In genomic region chr20:32364554-32365208, GRCh38 we compare ENCODE assay signal across 16 cellular contexts. TPM values are rescaled to one million over a fixed set of nuclear protein-coding genes. Genes with fewer than 3 reads are reported as not detected.
DNase-seq lines count a peak whose midpoint lies in the region; ATAC-seq and TF ChIP-seq lines count a peak whose summit lies in the region.
"Had no signal": no experiment of that assay in that cellular context is flagged by ENCODE, and none has a peak within 500 bp of the region (broad histone marks: within the 10 kb centered on the region; RNA-seq: fewer than 3 reads in every experiment).

No MANE protein-coding gene starts in this region.

- no peak overlapping the region for H3K4me3 ChIP-seq in trophoblast cell (ENCODE audit: low read depth, low read length)
- no peak overlapping the region for H3K4me3 ChIP-seq in esophagus squamous epithelium
- H3K4me3 ChIP-seq: GM23338, lung, SK-N-MC, upper lobe of left lung had no signal

- no peak overlapping the region for H2BK12ac ChIP-seq in trophoblast cell (ENCODE audit: low read length)

- H3K9me3 ChIP-seq in trophoblast cell (ENCODE audit: insufficient read depth, low read depth, low read length) (no peaks in the 10 kb centered on the region), esophagus squamous epithelium (no peaks in the 10 kb centered on the region)
- H3K9me3 ChIP-seq: upper lobe of left lung had no signal

- no peaks in the 10 kb centered on the region for H3K27me3 ChIP-seq in trophoblast cell (ENCODE audit: insufficient read depth, low read length)
- no peaks in the 10 kb centered on the region for H3K27me3 ChIP-seq in esophagus squamous epithelium
- H3K27me3 ChIP-seq: upper lobe of left lung had no signal

- no peak overlapping the region for H2AK5ac ChIP-seq in trophoblast cell (ENCODE audit: low read length)

- no peaks in the 10 kb centered on the region for H3K9me3 Mint-ChIP-seq in activated CD8-positive, alpha-beta memory T cell treated with anti-CD3 and anti-CD28 coated beads, Interleukin-2, amount 10 ng/mL, durations not matched to agents 7 days and 5 days (ENCODE audit: low read depth)
- no peaks in the 10 kb centered on the region for H3K9me3 Mint-ChIP-seq in activated CD4-positive, alpha-beta memory T cell treated with anti-CD3 and anti-CD28 coated beads, Interleukin-2, amount 10 ng/mL, durations not matched to agents 7 days and 5 days
- H3K9me3 Mint-ChIP-seq: GM23338 had no signal

- H2BK120ac ChIP-seq in trophoblast cell (ENCODE audit: insufficient read depth, low read length, poor library complexity) = no peak overlapping the region

- no peak for DNase-seq in activated CD8-positive, alpha-beta memory T cell treated with anti-CD3 and anti-CD28 coated beads, Interleukin-2, amount 10 ng/mL, durations not matched to agents 7 days and 5 days
- DNase-seq in activated CD8-positive, alpha-beta memory T cell treated with anti-CD3 and anti-CD28 coated beads for 24 hours = no peak
- no peak for DNase-seq in HEK293T (ENCODE audit: extremely low spot score)
- no peak for DNase-seq in activated CD4-positive, alpha-beta memory T cell treated with anti-CD3 and anti-CD28 coated beads, Interleukin-2, amount 10 ng/mL, durations not matched to agents 7 days and 5 days
- DNase-seq in trophoblast cell = no peak
- no peak for DNase-seq in inferior parietal cortex (ENCODE audit: extremely low spot score)
- no peak for DNase-seq in esophagus squamous epithelium (lab: John Stamatoyannopoulos, UW)
- DNase-seq in GM10248 (ENCODE audit: extremely low spot score) = no peak
- DNase-seq: amygdala; right cardiac atrium; stimulated activated CD4-positive, alpha-beta T cell treated with anti-CD3 and anti-CD28 coated beads, Interleukin-2, amount 100 ng/mL, for 24 hours; upper lobe of left lung had no signal

- H3K4me1 ChIP-seq in trophoblast cell (ENCODE audit: control insufficient read depth in 1 of 2, insufficient read depth in 2 of 2, low read length in 2 of 2) = peaks cover 0 to 2% of the 10 kb centered on the region in 2 experiments
- peaks cover 7 to 96% (median 47%) of the 10 kb centered on the region in 3 donors for H3K4me1 ChIP-seq in esophagus squamous epithelium

- no peak overlapping the region for H4K8ac ChIP-seq in trophoblast cell (ENCODE audit: low read depth, low read length)

- H3K23ac ChIP-seq in trophoblast cell (ENCODE audit: low read length) = no peak overlapping the region

- H3K27ac Mint-ChIP-seq in activated CD8-positive, alpha-beta memory T cell treated with anti-CD3 and anti-CD28 coated beads, Interleukin-2, amount 10 ng/mL, durations not matched to agents 7 days and 5 days = peak overlapping the region; percentile 1
- H3K27ac Mint-ChIP-seq in activated CD4-positive, alpha-beta memory T cell treated with anti-CD3 and anti-CD28 coated beads, Interleukin-2, amount 10 ng/mL, durations not matched to agents 7 days and 5 days = peak overlapping the region; percentile 9
- H3K27ac Mint-ChIP-seq: GM23338 had no signal

- no peaks in the 10 kb centered on the region for H3K27me3 Mint-ChIP-seq in activated CD8-positive, alpha-beta memory T cell treated with anti-CD3 and anti-CD28 coated beads, Interleukin-2, amount 10 ng/mL, durations not matched to agents 7 days and 5 days
- H3K27me3 Mint-ChIP-seq in activated CD4-positive, alpha-beta memory T cell treated with anti-CD3 and anti-CD28 coated beads, Interleukin-2, amount 10 ng/mL, durations not matched to agents 7 days and 5 days = no peaks in the 10 kb centered on the region

- H2BK5ac ChIP-seq in trophoblast cell (ENCODE audit: low read depth, low read length, poor library complexity) = no peak overlapping the region

- no peak overlapping the region for H3K9ac ChIP-seq in trophoblast cell (ENCODE audit: low read length)

- H3K4me1 Mint-ChIP-seq in activated CD8-positive, alpha-beta memory T cell treated with anti-CD3 and anti-CD28 coated beads, Interleukin-2, amount 10 ng/mL, durations not matched to agents 7 days and 5 days = peaks cover 81% of the 10 kb centered on the region
- peaks cover 85% of the 10 kb centered on the region for H3K4me1 Mint-ChIP-seq in activated CD4-positive, alpha-beta memory T cell treated with anti-CD3 and anti-CD28 coated beads, Interleukin-2, amount 10 ng/mL, durations not matched to agents 7 days and 5 days

- peaks cover 34% of the 10 kb centered on the region for H3K36me3 Mint-ChIP-seq in activated CD8-positive, alpha-beta memory T cell treated with anti-CD3 and anti-CD28 coated beads, Interleukin-2, amount 10 ng/mL, durations not matched to agents 7 days and 5 days
- peaks cover 46% of the 10 kb centered on the region for H3K36me3 Mint-ChIP-seq in activated CD4-positive, alpha-beta memory T cell treated with anti-CD3 and anti-CD28 coated beads, Interleukin-2, amount 10 ng/mL, durations not matched to agents 7 days and 5 days (ENCODE audit: low read depth)

- CTCF ChIA-PET in activated CD8-positive, alpha-beta memory T cell treated with anti-CD3 and anti-CD28 coated beads, Interleukin-2, amount 10 ng/mL, durations not matched to agents 7 days and 5 days (lab: Charles Lee) = interaction anchor here (0.7 to 1.0 kb wide), 3 partner anchors 27 to 121 kb away, joined by 3 to 4 read pairs (median 4); no protein-coding TSS in a partner anchor
- CTCF ChIA-PET in HEK293T (lab: Yijun Ruan, JAX) (interaction anchor here (0.5 kb wide), 1 partner anchor 90 kb away, joined by 3 read pairs; no protein-coding TSS in a partner anchor), GM10248 (lab: Yijun Ruan, JAX) (interaction anchor here (0.9 to 1.6 kb wide), 6 partner anchors 10 to 75 kb away, joined by 3 to 4 read pairs (median 3); no protein-coding TSS in a partner anchor)
- CTCF ChIA-PET in activated CD4-positive, alpha-beta memory T cell treated with anti-CD3 and anti-CD28 coated beads, Interleukin-2, amount 10 ng/mL, durations not matched to agents 7 days and 5 days (lab: Charles Lee) = interaction anchor here (1.2 kb wide), 1 partner anchor 288 kb away, joined by 3 read pairs; no protein-coding TSS in a partner anchor

- no peak overlapping the region for H4K91ac ChIP-seq in trophoblast cell (ENCODE audit: low read depth, low read length)

- no peak overlapping the region for H2AFZ ChIP-seq in trophoblast cell (ENCODE audit: insufficient read depth, low read length, poor library complexity)
- H2AFZ ChIP-seq: GM23338 had no signal

- no peak overlapping the region for H3K4me3 Mint-ChIP-seq in activated CD8-positive, alpha-beta memory T cell treated with anti-CD3 and anti-CD28 coated beads, Interleukin-2, amount 10 ng/mL, durations not matched to agents 7 days and 5 days
- H3K4me3 Mint-ChIP-seq in activated CD4-positive, alpha-beta memory T cell treated with anti-CD3 and anti-CD28 coated beads, Interleukin-2, amount 10 ng/mL, durations not matched to agents 7 days and 5 days = no peak overlapping the region
- H3K4me3 Mint-ChIP-seq: GM23338 had no signal

- H3K79me1 ChIP-seq in trophoblast cell (ENCODE audit: low read length) = no peaks in the 10 kb centered on the region

- TF ChIP-seq CTCF in esophagus squamous epithelium (IDR thresholded peaks at IDR 0.05) (no peak), GM10248 (IDR thresholded peaks at IDR 0.05; ENCODE audit: control extremely low read depth, extremely low read depth, low read depth, missing control alignments) (no peak)

- no peak for TF ChIP-seq POLR2A in esophagus squamous epithelium (IDR thresholded peaks at IDR 0.05)

- H3K27ac ChIP-seq in trophoblast cell (ENCODE audit: low read depth, low read length) (no peak overlapping the region), esophagus squamous epithelium (no peak overlapping the region)
- H3K27ac ChIP-seq: epithelial cell of prostate had no signal

- no peak overlapping the region for H3K4me2 ChIP-seq in trophoblast cell (ENCODE audit: low read length)
- H3K4me2 ChIP-seq: GM23338 had no signal

- H4K12ac ChIP-seq in trophoblast cell (ENCODE audit: low read depth, low read length) = no peak overlapping the region

- no peak overlapping the region for H3K18ac ChIP-seq in trophoblast cell (ENCODE audit: low read length)

- no CpG with 5 or more reads among the region's 7 CpGs for WGBS in trophoblast cell (ENCODE audit: extremely low coverage, insufficient coverage, insufficient read length)
- 70 to 88% methylated on average over 5 to 7 of the region's 7 CpGs for WGBS in esophagus squamous epithelium, 2 donors

- H3K4ac ChIP-seq in trophoblast cell (ENCODE audit: low read depth, low read length) = peak overlapping the region; percentile 68

- POLR2A ChIA-PET in HEK293T (lab: Yijun Ruan, JAX) = no interaction called here
- POLR2A ChIA-PET in activated CD4-positive, alpha-beta memory T cell treated with anti-CD3 and anti-CD28 coated beads, Interleukin-2, amount 10 ng/mL, durations not matched to agents 7 days and 5 days (lab: Charles Lee) = interaction anchor here (1.2 to 1.9 kb wide), 3 partner anchors 11 to 44 kb away, joined by 3 to 6 read pairs (median 3); no protein-coding TSS in a partner anchor
- POLR2A ChIA-PET in GM10248 (lab: Yijun Ruan, JAX) = interaction anchor here (1.1 kb wide), 1 partner anchor 31 kb away, joined by 4 read pairs; no protein-coding TSS in a partner anchor

- ATAC-seq in activated CD8-positive, alpha-beta memory T cell treated with anti-CD3 and anti-CD28 coated beads, Interleukin-2, amount 10 ng/mL, durations not matched to agents 7 days and 5 days = no peak
- ATAC-seq: GM23338, right cardiac atrium had no signal

- peaks cover 17% of the 10 kb centered on the region for H3K79me2 ChIP-seq in trophoblast cell (ENCODE audit: control insufficient read depth, insufficient read depth, low read length, poor library complexity)

- intact Hi-C loops in esophagus squamous epithelium (cut with DNase I) = no loop called here

- H3K36me3 ChIP-seq in trophoblast cell (ENCODE audit: control insufficient read depth in 1 of 2, insufficient read depth in 2 of 2, low read length in 2 of 2) = peaks cover 5 to 9% of the 10 kb centered on the region in 2 experiments
- H3K36me3 ChIP-seq in esophagus squamous epithelium = peaks cover 0 to 18% (median 0%) of the 10 kb centered on the region in 3 donors

- H3K14ac ChIP-seq in trophoblast cell (ENCODE audit: low read length) = no peak overlapping the region

TF ChIP-seq in HEK293T, 16 proteins besides CTCF, POLR2A, EP300 and RAD21 (continues in another document):
- TF ChIP-seq L3MBTL2 (conservative IDR thresholded peaks at IDR 0.05) = no peak

RNA-seq across cellular contexts. Expression of gene ASXL1, which starts 6.5 kb away (rescaled TPM):
- total RNA-seq in activated CD8-positive, alpha-beta memory T cell treated with anti-CD3 and anti-CD28 coated beads, Interleukin-2, amount 10 ng/mL, durations not matched to agents 7 days and 5 days = 100 to 1,000 TPM; 134 to 135 TPM
- 100 to 1,000 TPM; 113 to 118 TPM for total RNA-seq in activated CD4-positive, alpha-beta memory T cell treated with anti-CD3 and anti-CD28 coated beads, Interleukin-2, amount 10 ng/mL, durations not matched to agents 7 days and 5 days
- 40.6 and 41.3 TPM in 2 replicates for polyA plus RNA-seq in trophoblast cell (2013)
- 10 to 100 TPM; 14.3 to 49.2 (median 22.1) TPM for total RNA-seq in esophagus squamous epithelium
